In genomic region chr2:58540680-58541079, GRCh38 we compare ENCODE assay signal across 18 cellular contexts.
A peak's percentile ranks its signal among the peaks of the same experiment; 100 is the strongest.
DNase-seq lines count a peak whose midpoint lies in the region; ATAC-seq, FAIRE-seq and TF ChIP-seq lines count a peak whose summit lies in the region.
"Had no signal": no experiment of that assay in that cellular context is flagged by ENCODE, and none has a peak within 500 bp of the region (broad histone marks: within the 10 kb centered on the region; RNA-seq: fewer than 3 reads in every experiment).

No MANE protein-coding gene starts in this region.

- TF ChIP-seq EP300 in A549 (IDR thresholded peaks at IDR 0.05) = no peak

- CTCF ChIA-PET in A549 (lab: Yijun Ruan, JAX) = no interaction called here

- ATAC-seq in A549 = 0 out of 6 replicates have a peak, but pooled peaks of 1 of the 2 experiments have one; percentile 50
- ATAC-seq: CD8-positive, alpha-beta T cell; stimulated activated naive CD8-positive, alpha-beta T cell treated with anti-CD3 and anti-CD28 coated beads, Interleukin-15, Interleukin-2, amounts not matched to agents 100 U/mL and 50 U/mL, for 24 hours had no signal

- H3K4me3 Mint-ChIP-seq in endodermal cell = peak overlapping the region; percentile 36
- H3K4me3 Mint-ChIP-seq: activated naive CD4-positive, alpha-beta T cell treated with anti-CD3 and anti-CD28 coated beads, Interleukin-2, amount 50 U/mL, for 24 hours; CD8-positive, alpha-beta T cell had no signal

- no peaks in the 10 kb centered on the region for H3K36me3 ChIP-seq in endodermal cell (ENCODE audit: control insufficient read depth, insufficient read depth, low read length)
- no peaks in the 10 kb centered on the region for H3K36me3 ChIP-seq in mesodermal cell (ENCODE audit: control insufficient read depth, insufficient read depth, low read length)
- H3K36me3 ChIP-seq in esophagus squamous epithelium = no peaks in the 10 kb centered on the region
- H3K36me3 ChIP-seq: left ventricle myocardium inferior, SJSA1 had no signal

- WGBS in A549 (ENCODE audit: missing lambda C conversion rate) = 86% methylated on average over 4 of the region's 4 CpGs
- 1 to 13% methylated on average over 1 to 4 of the region's 4 CpGs for WGBS in endodermal cell (ENCODE audit: insufficient coverage in 1 of 2, insufficient read length in 1 of 2), 2 experiments
- WGBS in mesodermal cell (ENCODE audit: insufficient coverage in 2 of 2), 2 experiments = 0% methylated on average over 1 of the region's 4 CpGs; no CpG with 5 or more reads in 1 of the 2 experiments
- WGBS in esophagus squamous epithelium, 2 donors = 32 to 48% methylated on average over 4 of the region's 4 CpGs

- H3K9ac ChIP-seq in endodermal cell (ENCODE audit: extremely low read depth, low read length, poor library complexity, severe bottlenecking) = peak overlapping the region; percentile 36
- H3K9ac ChIP-seq: KMS-11 had no signal

- no peak for FAIRE-seq in A549 (lab: Jason Lieb, UNC)
- FAIRE-seq: bronchial epithelial cell, urothelium cell line had no signal

- no peak for TF ChIP-seq POLR2A in A549 (IDR thresholded peaks at IDR 0.05; ENCODE audit: low read length)
- no peak for TF ChIP-seq POLR2A in esophagus squamous epithelium (IDR thresholded peaks at IDR 0.05)

- peaks cover 7% of the 10 kb centered on the region for H3K27me3 Mint-ChIP-seq in endodermal cell (ENCODE audit: insufficient read depth)
- H3K27me3 Mint-ChIP-seq: activated naive CD4-positive, alpha-beta T cell treated with anti-CD3 and anti-CD28 coated beads, Interleukin-2, amount 50 U/mL, for 24 hours had no signal

- TF ChIP-seq RAD21 in A549 (conservative IDR thresholded peaks at IDR 0.05 in 1 of 2, IDR thresholded peaks at IDR 0.05 in 1 of 2) = no peak

- peak overlapping the region; percentile 97 for H3K27ac Mint-ChIP-seq in endodermal cell
- H3K27ac Mint-ChIP-seq: activated naive CD4-positive, alpha-beta T cell treated with anti-CD3 and anti-CD28 coated beads, Interleukin-2, amount 50 U/mL, for 24 hours; CD8-positive, alpha-beta T cell had no signal

- no peaks in the 10 kb centered on the region for H3K36me3 Mint-ChIP-seq in endodermal cell (ENCODE audit: low read depth)
- H3K36me3 Mint-ChIP-seq: activated naive CD4-positive, alpha-beta T cell treated with anti-CD3 and anti-CD28 coated beads, Interleukin-2, amount 50 U/mL, for 24 hours; CD8-positive, alpha-beta T cell had no signal

- H3K4me1 Mint-ChIP-seq in endodermal cell = peaks cover 45% of the 10 kb centered on the region
- H3K4me1 Mint-ChIP-seq: activated naive CD4-positive, alpha-beta T cell treated with anti-CD3 and anti-CD28 coated beads, Interleukin-2, amount 50 U/mL, for 24 hours had no signal

- DNase-seq in A549 (ENCODE audit: low read depth in 1 of 2, low spot score in 1 of 2) (no peak), NCI-H146 treated with DMSO at 0.1 percent for 48 hours (lab: John Stamatoyannopoulos, UW; ENCODE audit: unreplicated experiment) (peak; percentile 25), endodermal cell (peak; percentile 84), NCI-H345 treated with DMSO at 0.1 percent for 48 hours (lab: John Stamatoyannopoulos, UW; ENCODE audit: unreplicated experiment) (no peak), HuH-7 (ENCODE audit: low spot score) (no peak), esophagus squamous epithelium (lab: John Stamatoyannopoulos, UW) (no peak), SW 1271 (lab: John Stamatoyannopoulos, UW) (no peak)
- DNase-seq: CD8-positive, alpha-beta T cell; effector CD4-positive, alpha-beta T cell; left ventricle myocardium inferior; NCI-H1105; stimulated activated naive CD8-positive, alpha-beta T cell treated with anti-CD3 and anti-CD28 coated beads, Interleukin-15, Interleukin-2, amounts not matched to agents 100 U/mL and 50 U/mL, for 24 hours had no signal

- intact Hi-C loops in esophagus squamous epithelium (cut with DNase I) = no loop called here

- no peaks in the 10 kb centered on the region for H3K9me3 Mint-ChIP-seq in endodermal cell
- H3K9me3 Mint-ChIP-seq: activated naive CD4-positive, alpha-beta T cell treated with anti-CD3 and anti-CD28 coated beads, Interleukin-2, amount 50 U/mL, for 24 hours; CD8-positive, alpha-beta T cell had no signal

- no peak overlapping the region for H3K27ac ChIP-seq in A549
- peak overlapping the region; percentile 71 for H3K27ac ChIP-seq in endodermal cell (ENCODE audit: low read depth, low read length)
- peak overlapping the region; percentile 48 for H3K27ac ChIP-seq in mesodermal cell (ENCODE audit: low read depth, low read length, severe bottlenecking)
- no peak overlapping the region for H3K27ac ChIP-seq in esophagus squamous epithelium
- H3K27ac ChIP-seq: KMS-11, left ventricle myocardium inferior, SJSA1 had no signal

- H3K4me3 ChIP-seq in A549 = no peak overlapping the region
- H3K4me3 ChIP-seq in endodermal cell (ENCODE audit: low read length) = peak overlapping the region; percentile 68
- no peak overlapping the region for H3K4me3 ChIP-seq in mesodermal cell (ENCODE audit: extremely low read depth, insufficient read depth, low read length, poor library complexity, severe bottlenecking)
- H3K4me3 ChIP-seq in esophagus squamous epithelium = no peak overlapping the region
- H3K4me3 ChIP-seq: left ventricle myocardium inferior, SJSA1 had no signal

- peak overlapping the region; percentile 44; the same call in 2 of the 3 replicates for H3K4me2 ChIP-seq in A549
- H3K4me2 ChIP-seq: KMS-11 had no signal

- H3K4me1 ChIP-seq in A549 (peaks cover 17% of the 10 kb centered on the region), endodermal cell (ENCODE audit: control insufficient read depth, insufficient read depth, low read length) (peaks cover 28% of the 10 kb centered on the region), mesodermal cell (ENCODE audit: control insufficient read depth, insufficient read depth, low read length, poor library complexity, severe bottlenecking) (peaks cover 3% of the 10 kb centered on the region), esophagus squamous epithelium (no peaks in the 10 kb centered on the region)
- H3K4me1 ChIP-seq: left ventricle myocardium inferior had no signal

- POLR2A ChIA-PET in A549 (lab: Yijun Ruan, JAX) = no interaction called here

- H3K9me3 ChIP-seq in A549 = no peaks in the 10 kb centered on the region
- no peaks in the 10 kb centered on the region for H3K9me3 ChIP-seq in endodermal cell (ENCODE audit: control insufficient read depth, low read length)
- H3K9me3 ChIP-seq in mesodermal cell (ENCODE audit: control insufficient read depth, low read length) = no peaks in the 10 kb centered on the region
- H3K9me3 ChIP-seq in esophagus squamous epithelium = no peaks in the 10 kb centered on the region
- H3K9me3 ChIP-seq: left ventricle myocardium inferior, SJSA1 had no signal

- H3K27me3 ChIP-seq in endodermal cell (ENCODE audit: control insufficient read depth, insufficient read depth, low read length, poor library complexity, severe bottlenecking) (no peaks in the 10 kb centered on the region), esophagus squamous epithelium (no peaks in the 10 kb centered on the region)
- H3K27me3 ChIP-seq: SJSA1 had no signal

- TF ChIP-seq CTCF in A549 (IDR thresholded peaks at IDR 0.05) = no peak
- no peak for TF ChIP-seq CTCF in endodermal cell (conservative IDR thresholded peaks at IDR 0.05)
- TF ChIP-seq CTCF in esophagus squamous epithelium (IDR thresholded peaks at IDR 0.05) = no peak

TF ChIP-seq in A549, 52 proteins besides CTCF, POLR2A, EP300 and RAD21:
- TF ChIP-seq SREBF2 (IDR thresholded peaks at IDR 0.05) = no peak
- no peak for TF ChIP-seq BHLHE40 (IDR thresholded peaks at IDR 0.05; ENCODE audit: low read depth, low read length)
- TF ChIP-seq HOXA7 (CRISPR knock-in tag; IDR thresholded peaks at IDR 0.05) = no peak
- no peak for TF ChIP-seq ZC3H11A (IDR thresholded peaks at IDR 0.05)
- TF ChIP-seq HEYL (CRISPR knock-in tag; IDR thresholded peaks at IDR 0.05) = no peak
- no peak for TF ChIP-seq FOXS1 (CRISPR knock-in tag; IDR thresholded peaks at IDR 0.05)
- TF ChIP-seq GATA3 (IDR thresholded peaks at IDR 0.05; ENCODE audit: borderline replicate concordance) = no peak

Comparison
In these comparisons a context has a peak if more than half of its experiments do, and no peak if none do; other contexts are left out.
1. DNase-seq: peak in NCI-H146 treated with DMSO at 0.1 percent for 48 hours (single experiment) and endodermal cell (single experiment); none in A549 (0 of 2), NCI-H345 treated with DMSO at 0.1 percent for 48 hours (single experiment), HuH-7 (single experiment), esophagus squamous epithelium (single experiment) and SW 1271 (0 of 2).
2. H3K27ac ChIP-seq: peak in endodermal cell (single experiment) and mesodermal cell (single experiment); none in A549 (0 of 2) and esophagus squamous epithelium (0 of 4).